ENCODE assay signal across 8 cellular contexts in the genomic region with DNA sequence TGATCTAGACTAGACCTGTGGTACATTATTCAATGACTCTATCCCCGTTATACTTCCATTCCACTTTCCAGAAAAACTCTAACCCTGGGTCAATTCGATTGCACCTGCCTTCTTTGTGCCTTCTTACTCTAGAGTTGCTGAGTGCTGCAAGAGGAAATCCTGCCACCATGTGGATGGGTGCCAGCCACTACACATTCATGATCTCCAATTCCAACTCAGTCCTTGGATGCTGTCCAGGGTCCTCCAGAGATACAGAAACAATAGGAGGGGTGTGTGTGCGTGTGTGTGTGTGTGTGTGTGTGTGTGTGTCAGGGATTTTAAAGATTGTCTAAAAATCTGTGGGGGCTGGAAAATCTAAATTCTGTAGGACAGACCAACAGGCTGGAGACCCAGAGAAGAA. TPM values are rescaled to one million over a fixed set of nuclear protein-coding genes. Genes with fewer than 3 reads are reported as not detected.
DNase-seq lines count a peak whose midpoint lies in the region; ATAC-seq and TF ChIP-seq lines count a peak whose summit lies in the region.

No MANE protein-coding gene starts in this region.

- H3K4me1 Mint-ChIP-seq in T-helper 17 cell: peaks cover 4% of the 10 kb centered on the region
- H3K4me1 Mint-ChIP-seq in stimulated activated naive CD8-positive, alpha-beta T cell treated with anti-CD3 and anti-CD28 coated beads, Interleukin-15, amount 100 ng/mL, for 72 hours: peaks cover 5% of the 10 kb centered on the region
- H3K4me1 Mint-ChIP-seq in stimulated activated memory B cell treated with anti-CD40 and anti-IgM and Interleukin-4, amounts not matched to agents 10 μg/mL and 1 μg/mL and 100 μg/mL, for 72 hours: no peaks in the 10 kb centered on the region

- H3K9me3 Mint-ChIP-seq in stimulated activated naive CD8-positive, alpha-beta T cell treated with anti-CD3 and anti-CD28 coated beads, Interleukin-15, amount 100 ng/mL, for 72 hours: no peaks in the 10 kb centered on the region
- no peaks in the 10 kb centered on the region for H3K9me3 Mint-ChIP-seq in stimulated activated memory B cell treated with anti-CD40 and anti-IgM and Interleukin-4, amounts not matched to agents 10 μg/mL and 1 μg/mL and 100 μg/mL, for 72 hours

- DNase-seq in activated CD4-positive, CD25-positive, alpha-beta regulatory T cell treated with anti-CD3 and anti-CD28 coated beads, Interleukin-2, amount 50 U/mL, for 16 hours (ENCODE audit: low read depth, low spot score): peak; percentile 2
- no peak for DNase-seq in activated CD4-positive, CD25-positive, alpha-beta regulatory T cell treated with anti-CD3 and anti-CD28 coated beads, Interleukin-2, amount 50 U/mL, for 72 hours
- peak; percentile 66 for DNase-seq in NB4 (ENCODE audit: low read depth)
- DNase-seq in T-helper 17 cell: peak in 1 of 3 donors; percentile 5
- peak; percentile 75 to 89 for DNase-seq in cardiac fibroblast (ENCODE audit: low read depth in 2 of 2)
- peak; percentile 64 for DNase-seq in left lobe of liver (ENCODE audit: low spot score)
- peak; percentile 7 to 26 for DNase-seq in stimulated activated naive CD8-positive, alpha-beta T cell treated with anti-CD3 and anti-CD28 coated beads, Interleukin-15, amount 100 ng/mL, for 72 hours

- TF ChIP-seq CTCF in NB4 (IDR thresholded peaks at IDR 0.05; ENCODE audit: low read depth, low read length) (peak; percentile 56), cardiac fibroblast (IDR thresholded peaks at IDR 0.05; ENCODE audit: low read depth, low read length) (peak; percentile 42)

- ATAC-seq in T-helper 17 cell: peak; percentile 67
- ATAC-seq in left lobe of liver: peak; percentile 74
- ATAC-seq in stimulated activated naive CD8-positive, alpha-beta T cell treated with anti-CD3 and anti-CD28 coated beads, Interleukin-15, amount 100 ng/mL, for 72 hours: peak; percentile 71
- no peak for ATAC-seq in stimulated activated memory B cell treated with anti-CD40 and anti-IgM and Interleukin-4, amounts not matched to agents 10 μg/mL and 1 μg/mL and 100 μg/mL, for 72 hours

- no peaks in the 10 kb centered on the region for H3K36me3 Mint-ChIP-seq in T-helper 17 cell (ENCODE audit: low read depth)
- H3K36me3 Mint-ChIP-seq in stimulated activated memory B cell treated with anti-CD40 and anti-IgM and Interleukin-4, amounts not matched to agents 10 μg/mL and 1 μg/mL and 100 μg/mL, for 72 hours: no peaks in the 10 kb centered on the region

- no peak overlapping the region for H3K27ac Mint-ChIP-seq in T-helper 17 cell
- H3K27ac Mint-ChIP-seq in stimulated activated naive CD8-positive, alpha-beta T cell treated with anti-CD3 and anti-CD28 coated beads, Interleukin-15, amount 100 ng/mL, for 72 hours: no peak overlapping the region
- H3K27ac Mint-ChIP-seq in stimulated activated memory B cell treated with anti-CD40 and anti-IgM and Interleukin-4, amounts not matched to agents 10 μg/mL and 1 μg/mL and 100 μg/mL, for 72 hours: no peak overlapping the region

- H3K4me3 Mint-ChIP-seq in T-helper 17 cell: no peak overlapping the region
- H3K4me3 Mint-ChIP-seq in stimulated activated naive CD8-positive, alpha-beta T cell treated with anti-CD3 and anti-CD28 coated beads, Interleukin-15, amount 100 ng/mL, for 72 hours: no peak overlapping the region
- H3K4me3 Mint-ChIP-seq in stimulated activated memory B cell treated with anti-CD40 and anti-IgM and Interleukin-4, amounts not matched to agents 10 μg/mL and 1 μg/mL and 100 μg/mL, for 72 hours: no peak overlapping the region

- no peaks in the 10 kb centered on the region for H3K9me3 ChIP-seq in T-helper 17 cell (ENCODE audit: control insufficient read depth, low read length, poor library complexity, severe bottlenecking)

- H3K27me3 Mint-ChIP-seq in T-helper 17 cell: no peaks in the 10 kb centered on the region
- no peaks in the 10 kb centered on the region for H3K27me3 Mint-ChIP-seq in stimulated activated naive CD8-positive, alpha-beta T cell treated with anti-CD3 and anti-CD28 coated beads, Interleukin-15, amount 100 ng/mL, for 72 hours
- H3K27me3 Mint-ChIP-seq in stimulated activated memory B cell treated with anti-CD40 and anti-IgM and Interleukin-4, amounts not matched to agents 10 μg/mL and 1 μg/mL and 100 μg/mL, for 72 hours: no peaks in the 10 kb centered on the region

- no peak for TF ChIP-seq POLR2A in NB4 (IDR thresholded peaks at IDR 0.05; ENCODE audit: extremely low read depth, insufficient read length)

- H3K4me3 ChIP-seq in NB4 (ENCODE audit: low read depth, low read length) (no peak overlapping the region), cardiac fibroblast (replicated peaks in 1 of 2; ENCODE audit: low read depth in 2 of 2, low read length in 2 of 2) (no peak overlapping the region)

RNA-seq across cellular contexts. Expression of gene INTS6L, which starts 42.9 kb away (rescaled TPM):
- total RNA-seq in T-helper 17 cell (10 to 100 TPM; 20.2 to 29.8 TPM), left lobe of liver (0.98 TPM)

RNA-seq across cellular contexts. Expression of gene SMIM10L2A, which starts 55.8 kb away (rescaled TPM):
- total RNA-seq in T-helper 17 cell: under 1 TPM; 0.37 to 0.45 TPM
- total RNA-seq in left lobe of liver: 0.10 TPM

Comparison
In these comparisons a context has a peak if more than half of its experiments do, and no peak if none do; other contexts are left out.
1. RNA of gene INTS6L, which starts 42.9 kb away (total RNA-seq): 20.2 to 29.8 TPM in T-helper 17 cell; 0.98 TPM in left lobe of liver (single experiment); every median in the first group is over 10 times any median in the second.